ENCODE assay signal across 11 cellular contexts in genomic region chr15:73988075-73988969, GRCh38. TPM values are rescaled to one million over a fixed set of nuclear protein-coding genes. Genes with fewer than 3 reads are reported as not detected.
DNase-seq lines count a peak whose midpoint lies in the region; FAIRE-seq and TF ChIP-seq lines count a peak whose summit lies in the region.
"Had no signal": no experiment of that assay in that cellular context is flagged by ENCODE, and none has a peak within 500 bp of the region (broad histone marks: within the 10 kb centered on the region; RNA-seq: fewer than 3 reads in every experiment).

No MANE protein-coding gene starts in this region.

- H3K9me3 Mint-ChIP-seq in Caco-2 (ENCODE audit: unreplicated experiment) = no peaks in the 10 kb centered on the region

- CTCF ChIA-PET in Caco-2 (lab: Charles Lee) = interaction anchor here (1.1 kb wide), 2 partner anchors 15 to 24 kb away, joined by 3 to 4 read pairs; no protein-coding TSS in a partner anchor

- intact Hi-C loops in Caco-2 (cut with micrococcal nuclease; ENCODE audit: unreplicated experiment) = no loop called here

- no peak overlapping the region for H3K4me3 Mint-ChIP-seq in Caco-2 (ENCODE audit: unreplicated experiment)

- TF ChIP-seq CTCF in Caco-2 (IDR thresholded peaks at IDR 0.05; ENCODE audit: insufficient read depth in 1 of 2, low read depth in 1 of 2, low read length in 1 of 2, severe bottlenecking in 1 of 2, unreplicated experiment in 1 of 2) = no peak

- no peaks in the 10 kb centered on the region for H3K27me3 ChIP-seq in small intestine (ENCODE audit: control insufficient read depth in 2 of 2, insufficient read depth in 2 of 2, low read length in 2 of 2)
- no peaks in the 10 kb centered on the region for H3K27me3 ChIP-seq in Caco-2 (replicated peaks; ENCODE audit: control insufficient read depth, insufficient read depth, low read length)

- no TSS peak for BruUV-seq in Caco-2 (replicated peaks; lab: Mats Ljungman, UMichigan)

- DNase-seq in Daoy (ENCODE audit: low read depth) = peak; percentile 89
- DNase-seq in MV-4-11 (lab: John Stamatoyannopoulos, UW) = peak; percentile 11
- peak; percentile 73 for DNase-seq in epithelial cell of prostate (ENCODE audit: low read depth, low spot score)
- peak; percentile 87 for DNase-seq in renal cortical epithelial cell (ENCODE audit: low read depth)
- no peak for DNase-seq in RPMI8226
- DNase-seq in small intestine = no peak
- DNase-seq in foreskin melanocyte = no peak
- no peak for DNase-seq in Caco-2
- DNase-seq: activated gamma-delta T cell treated with Interleukin-2 at 50 U/mL for 16 hours, DMS 273 treated with DMSO at 0.1 percent for 48 hours, erythroblast had no signal

- H3K4me1 Mint-ChIP-seq in Caco-2 (ENCODE audit: low read depth, unreplicated experiment) = peaks cover 5% of the 10 kb centered on the region

- no peaks in the 10 kb centered on the region for H3K36me3 Mint-ChIP-seq in Caco-2 (ENCODE audit: insufficient read depth, unreplicated experiment)

- no peaks in the 10 kb centered on the region for H3K36me3 ChIP-seq in small intestine (ENCODE audit: control insufficient read depth in 2 of 2, insufficient read depth in 2 of 2, low read length in 2 of 2)
- H3K36me3 ChIP-seq in Caco-2 (ENCODE audit: control insufficient read depth, insufficient read depth, low read length) = no peaks in the 10 kb centered on the region

- no peak overlapping the region for H3K27ac Mint-ChIP-seq in Caco-2 (ENCODE audit: unreplicated experiment)

- WGBS in small intestine, 3 donors = 83 to 84% (median 84%) methylated on average over 18 of the region's 18 CpGs

- H3K4me1 ChIP-seq in small intestine (ENCODE audit: control insufficient read depth in 2 of 2, insufficient read depth in 1 of 2, low read depth in 1 of 2, low read length in 1 of 2) (peaks cover 1 to 25% of the 10 kb centered on the region in 2 donors), Caco-2 (peaks cover 4% of the 10 kb centered on the region; the same call in 1 of the 2 replicates)

- H3K27me3 Mint-ChIP-seq in Caco-2 (ENCODE audit: insufficient read depth, unreplicated experiment) = no peaks in the 10 kb centered on the region

- H3K9me3 ChIP-seq in small intestine (ENCODE audit: control insufficient read depth, low read depth) (no peaks in the 10 kb centered on the region), Caco-2 (no peaks in the 10 kb centered on the region)

- peak overlapping the region; percentile 76 for H3K27ac ChIP-seq in epithelial cell of prostate
- H3K27ac ChIP-seq in small intestine (ENCODE audit: low read depth in 1 of 2, low read length in 1 of 2) = peak overlapping the region in 1 of 2 donors; percentile 79

- POLR2A ChIA-PET in Caco-2 (lab: Charles Lee) = no interaction called here

- FAIRE-seq in small intestine (lab: Jason Lieb, UNC) = no peak

- no peak overlapping the region for H3K4me3 ChIP-seq in small intestine (ENCODE audit: low read depth in 1 of 2, low read length in 2 of 2)
- H3K4me3 ChIP-seq in Caco-2 (ENCODE audit: low read depth, low read length) = no peak overlapping the region

RNA-seq across cellular contexts. Expression of gene STOML1, which starts 3.8 kb away (rescaled TPM):
- total RNA-seq in Daoy (2014; rRNA removed; shearing (Covaris generic)) = 14.1 and 19.9 TPM in 2 replicates
- total RNA-seq in renal cortical epithelial cell (23.2 and 36.5 TPM in 2 replicates), Caco-2 (2022) (7.6 TPM in 2 replicates)
- polyA plus RNA-seq in small intestine = 10 to 100 TPM in 1 of 3 donors, 1 to 10 TPM in 2; 7.8 to 22.1 (median 8.9) TPM

RNA-seq across cellular contexts. Expression of gene PML, which starts 6.2 kb away (rescaled TPM):
- 42.0 and 46.5 TPM in 2 replicates for total RNA-seq in Daoy (2014; rRNA removed; shearing (Covaris generic))
- total RNA-seq in renal cortical epithelial cell = 56.8 and 234 TPM in 2 replicates
- 10 to 100 TPM; 16.5 to 31.1 (median 28.3) TPM for polyA plus RNA-seq in small intestine
- 18.7 and 19.5 TPM in 2 replicates for total RNA-seq in Caco-2 (2022)

Comparison
In these comparisons a context has a peak if more than half of its experiments do, and no peak if none do; other contexts are left out.
1. DNase-seq: peak in Daoy (single experiment), MV-4-11 (single experiment), epithelial cell of prostate (single experiment) and renal cortical epithelial cell (single experiment); none in RPMI8226 (single experiment), small intestine (single experiment), foreskin melanocyte (single experiment) and Caco-2 (0 of 2).